Comparison of ENCODE assay signal across 1 cellular context in genomic region chr14:49767473-49768300, GRCh38.
TF ChIP-seq lines count a peak whose summit lies in the region.

A gene with protein sequence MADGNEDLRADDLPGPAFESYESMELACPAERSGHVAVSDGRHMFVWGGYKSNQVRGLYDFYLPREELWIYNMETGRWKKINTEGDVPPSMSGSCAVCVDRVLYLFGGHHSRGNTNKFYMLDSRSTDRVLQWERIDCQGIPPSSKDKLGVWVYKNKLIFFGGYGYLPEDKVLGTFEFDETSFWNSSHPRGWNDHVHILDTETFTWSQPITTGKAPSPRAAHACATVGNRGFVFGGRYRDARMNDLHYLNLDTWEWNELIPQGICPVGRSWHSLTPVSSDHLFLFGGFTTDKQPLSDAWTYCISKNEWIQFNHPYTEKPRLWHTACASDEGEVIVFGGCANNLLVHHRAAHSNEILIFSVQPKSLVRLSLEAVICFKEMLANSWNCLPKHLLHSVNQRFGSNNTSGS (plus strand): TSS chr14:49768153. CDS start chr14:49768469, 316 bp downstream.

TF ChIP-seq in HepG2, 621 proteins besides CTCF, POLR2A, EP300 and RAD21 (continued from another document and continues in another):
- TF ChIP-seq, protein P1, sequence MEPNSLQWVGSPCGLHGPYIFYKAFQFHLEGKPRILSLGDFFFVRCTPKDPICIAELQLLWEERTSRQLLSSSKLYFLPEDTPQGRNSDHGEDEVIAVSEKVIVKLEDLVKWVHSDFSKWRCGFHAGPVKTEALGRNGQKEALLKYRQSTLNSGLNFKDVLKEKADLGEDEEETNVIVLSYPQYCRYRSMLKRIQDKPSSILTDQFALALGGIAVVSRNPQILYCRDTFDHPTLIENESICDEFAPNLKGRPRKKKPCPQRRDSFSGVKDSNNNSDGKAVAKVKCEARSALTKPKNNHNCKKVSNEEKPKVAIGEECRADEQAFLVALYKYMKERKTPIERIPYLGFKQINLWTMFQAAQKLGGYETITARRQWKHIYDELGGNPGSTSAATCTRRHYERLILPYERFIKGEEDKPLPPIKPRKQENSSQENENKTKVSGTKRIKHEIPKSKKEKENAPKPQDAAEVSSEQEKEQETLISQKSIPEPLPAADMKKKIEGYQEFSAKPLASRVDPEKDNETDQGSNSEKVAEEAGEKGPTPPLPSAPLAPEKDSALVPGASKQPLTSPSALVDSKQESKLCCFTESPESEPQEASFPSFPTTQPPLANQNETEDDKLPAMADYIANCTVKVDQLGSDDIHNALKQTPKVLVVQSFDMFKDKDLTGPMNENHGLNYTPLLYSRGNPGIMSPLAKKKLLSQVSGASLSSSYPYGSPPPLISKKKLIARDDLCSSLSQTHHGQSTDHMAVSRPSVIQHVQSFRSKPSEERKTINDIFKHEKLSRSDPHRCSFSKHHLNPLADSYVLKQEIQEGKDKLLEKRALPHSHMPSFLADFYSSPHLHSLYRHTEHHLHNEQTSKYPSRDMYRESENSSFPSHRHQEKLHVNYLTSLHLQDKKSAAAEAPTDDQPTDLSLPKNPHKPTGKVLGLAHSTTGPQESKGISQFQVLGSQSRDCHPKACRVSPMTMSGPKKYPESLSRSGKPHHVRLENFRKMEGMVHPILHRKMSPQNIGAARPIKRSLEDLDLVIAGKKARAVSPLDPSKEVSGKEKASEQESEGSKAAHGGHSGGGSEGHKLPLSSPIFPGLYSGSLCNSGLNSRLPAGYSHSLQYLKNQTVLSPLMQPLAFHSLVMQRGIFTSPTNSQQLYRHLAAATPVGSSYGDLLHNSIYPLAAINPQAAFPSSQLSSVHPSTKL (CRISPR knock-in tag; IDR thresholded peaks at IDR 0.05): peak; percentile 60
- TF ChIP-seq GFI1 (CRISPR knock-in tag; IDR thresholded peaks at IDR 0.05; ENCODE audit: borderline replicate concordance): 0 out of 2 replicates have a peak, but pooled peaks have one; percentile 38
- peak; percentile 31; the same call in 1 of the 2 replicates for TF ChIP-seq ZMYM3 (CRISPR knock-in tag; IDR thresholded peaks at IDR 0.05)
- no peak for TF ChIP-seq PREB (CRISPR knock-in tag; IDR thresholded peaks at IDR 0.05)
- TF ChIP-seq CREB3 (CRISPR knock-in tag; IDR thresholded peaks at IDR 0.05): peak; percentile 80
- TF ChIP-seq ZNF777 (CRISPR knock-in tag; IDR thresholded peaks at IDR 0.05): peak; percentile 67; the same call in 1 of the 2 replicates
- no peak for TF ChIP-seq SATB2 (CRISPR knock-in tag; IDR thresholded peaks at IDR 0.05)
- TF ChIP-seq ZNF12 (CRISPR knock-in tag; IDR thresholded peaks at IDR 0.05): no peak
- no peak; the same call in 1 of the 2 replicates for TF ChIP-seq ZNF331 (CRISPR knock-in tag; IDR thresholded peaks at IDR 0.05)
- TF ChIP-seq, protein P2, sequence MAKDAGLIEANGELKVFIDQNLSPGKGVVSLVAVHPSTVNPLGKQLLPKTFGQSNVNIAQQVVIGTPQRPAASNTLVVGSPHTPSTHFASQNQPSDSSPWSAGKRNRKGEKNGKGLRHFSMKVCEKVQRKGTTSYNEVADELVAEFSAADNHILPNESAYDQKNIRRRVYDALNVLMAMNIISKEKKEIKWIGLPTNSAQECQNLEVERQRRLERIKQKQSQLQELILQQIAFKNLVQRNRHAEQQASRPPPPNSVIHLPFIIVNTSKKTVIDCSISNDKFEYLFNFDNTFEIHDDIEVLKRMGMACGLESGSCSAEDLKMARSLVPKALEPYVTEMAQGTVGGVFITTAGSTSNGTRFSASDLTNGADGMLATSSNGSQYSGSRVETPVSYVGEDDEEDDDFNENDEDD (CRISPR knock-in tag; IDR thresholded peaks at IDR 0.05; ENCODE audit: borderline replicate concordance): peak; percentile 15; the same call in 1 of the 2 replicates
- TF ChIP-seq GATAD1 (CRISPR knock-in tag; IDR thresholded peaks at IDR 0.05): peak; percentile 82
- TF ChIP-seq, protein P3, sequence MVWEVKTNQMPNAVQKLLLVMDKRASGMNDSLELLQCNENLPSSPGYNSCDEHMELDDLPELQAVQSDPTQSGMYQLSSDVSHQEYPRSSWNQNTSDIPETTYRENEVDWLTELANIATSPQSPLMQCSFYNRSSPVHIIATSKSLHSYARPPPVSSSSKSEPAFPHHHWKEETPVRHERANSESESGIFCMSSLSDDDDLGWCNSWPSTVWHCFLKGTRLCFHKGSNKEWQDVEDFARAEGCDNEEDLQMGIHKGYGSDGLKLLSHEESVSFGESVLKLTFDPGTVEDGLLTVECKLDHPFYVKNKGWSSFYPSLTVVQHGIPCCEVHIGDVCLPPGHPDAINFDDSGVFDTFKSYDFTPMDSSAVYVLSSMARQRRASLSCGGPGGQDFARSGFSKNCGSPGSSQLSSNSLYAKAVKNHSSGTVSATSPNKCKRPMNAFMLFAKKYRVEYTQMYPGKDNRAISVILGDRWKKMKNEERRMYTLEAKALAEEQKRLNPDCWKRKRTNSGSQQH (CRISPR knock-in tag; IDR thresholded peaks at IDR 0.05; ENCODE audit: low read depth): no peak
- peak; percentile 78; the same call in 1 of the 2 replicates for TF ChIP-seq SAFB2 (CRISPR knock-in tag; IDR thresholded peaks at IDR 0.05; ENCODE audit: borderline replicate concordance, low read depth)
- no peak for TF ChIP-seq TEAD2 (CRISPR knock-in tag; IDR thresholded peaks at IDR 0.05)
- no peak for TF ChIP-seq SOX13 (IDR thresholded peaks at IDR 0.05)
- peak in 1 of 2 experiments; percentile 29; a peak in 1 of 4 replicates for TF ChIP-seq SOX13 (CRISPR knock-in tag; conservative IDR thresholded peaks at IDR 0.05 in 1 of 2, IDR thresholded peaks at IDR 0.05 in 1 of 2)
- TF ChIP-seq ZNF563 (CRISPR knock-in tag; IDR thresholded peaks at IDR 0.05): peak; percentile 83
- TF ChIP-seq ZNF781 (CRISPR knock-in tag; IDR thresholded peaks at IDR 0.05; ENCODE audit: borderline replicate concordance, not compliant biosample characterization): peak; percentile 26
- peak; percentile 67 for TF ChIP-seq PHF8 (CRISPR knock-in tag; IDR thresholded peaks at IDR 0.05)
- TF ChIP-seq ZNF772 (CRISPR knock-in tag; IDR thresholded peaks at IDR 0.05): peak; percentile 29; the same call in 1 of the 2 replicates
- TF ChIP-seq ZNF616 (CRISPR knock-in tag; IDR thresholded peaks at IDR 0.05; ENCODE audit: low read depth): no peak; the same call in none of the 2 replicates
- peak; percentile 96 for TF ChIP-seq ZFY (CRISPR knock-in tag; IDR thresholded peaks at IDR 0.05)
- TF ChIP-seq, protein P4, sequence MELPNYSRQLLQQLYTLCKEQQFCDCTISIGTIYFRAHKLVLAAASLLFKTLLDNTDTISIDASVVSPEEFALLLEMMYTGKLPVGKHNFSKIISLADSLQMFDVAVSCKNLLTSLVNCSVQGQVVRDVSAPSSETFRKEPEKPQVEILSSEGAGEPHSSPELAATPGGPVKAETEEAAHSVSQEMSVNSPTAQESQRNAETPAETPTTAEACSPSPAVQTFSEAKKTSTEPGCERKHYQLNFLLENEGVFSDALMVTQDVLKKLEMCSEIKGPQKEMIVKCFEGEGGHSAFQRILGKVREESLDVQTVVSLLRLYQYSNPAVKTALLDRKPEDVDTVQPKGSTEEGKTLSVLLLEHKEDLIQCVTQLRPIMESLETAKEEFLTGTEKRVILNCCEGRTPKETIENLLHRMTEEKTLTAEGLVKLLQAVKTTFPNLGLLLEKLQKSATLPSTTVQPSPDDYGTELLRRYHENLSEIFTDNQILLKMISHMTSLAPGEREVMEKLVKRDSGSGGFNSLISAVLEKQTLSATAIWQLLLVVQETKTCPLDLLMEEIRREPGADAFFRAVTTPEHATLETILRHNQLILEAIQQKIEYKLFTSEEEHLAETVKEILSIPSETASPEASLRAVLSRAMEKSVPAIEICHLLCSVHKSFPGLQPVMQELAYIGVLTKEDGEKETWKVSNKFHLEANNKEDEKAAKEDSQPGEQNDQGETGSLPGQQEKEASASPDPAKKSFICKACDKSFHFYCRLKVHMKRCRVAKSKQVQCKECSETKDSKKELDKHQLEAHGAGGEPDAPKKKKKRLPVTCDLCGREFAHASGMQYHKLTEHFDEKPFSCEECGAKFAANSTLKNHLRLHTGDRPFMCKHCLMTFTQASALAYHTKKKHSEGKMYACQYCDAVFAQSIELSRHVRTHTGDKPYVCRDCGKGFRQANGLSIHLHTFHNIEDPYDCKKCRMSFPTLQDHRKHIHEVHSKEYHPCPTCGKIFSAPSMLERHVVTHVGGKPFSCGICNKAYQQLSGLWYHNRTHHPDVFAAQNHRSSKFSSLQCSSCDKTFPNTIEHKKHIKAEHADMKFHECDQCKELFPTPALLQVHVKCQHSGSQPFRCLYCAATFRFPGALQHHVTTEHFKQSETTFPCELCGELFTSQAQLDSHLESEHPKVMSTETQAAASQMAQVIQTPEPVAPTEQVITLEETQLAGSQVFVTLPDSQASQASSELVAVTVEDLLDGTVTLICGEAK (IDR thresholded peaks at IDR 0.05): no peak
- TF ChIP-seq, protein P4 (CRISPR knock-in tag; IDR thresholded peaks at IDR 0.05): no peak
- no peak for TF ChIP-seq FOSL1 (CRISPR knock-in tag; IDR thresholded peaks at IDR 0.05; ENCODE audit: borderline replicate concordance)
- TF ChIP-seq EED (CRISPR knock-in tag; IDR thresholded peaks at IDR 0.05): peak; percentile 20; the same call in 1 of the 2 replicates
- TF ChIP-seq, protein P5, sequence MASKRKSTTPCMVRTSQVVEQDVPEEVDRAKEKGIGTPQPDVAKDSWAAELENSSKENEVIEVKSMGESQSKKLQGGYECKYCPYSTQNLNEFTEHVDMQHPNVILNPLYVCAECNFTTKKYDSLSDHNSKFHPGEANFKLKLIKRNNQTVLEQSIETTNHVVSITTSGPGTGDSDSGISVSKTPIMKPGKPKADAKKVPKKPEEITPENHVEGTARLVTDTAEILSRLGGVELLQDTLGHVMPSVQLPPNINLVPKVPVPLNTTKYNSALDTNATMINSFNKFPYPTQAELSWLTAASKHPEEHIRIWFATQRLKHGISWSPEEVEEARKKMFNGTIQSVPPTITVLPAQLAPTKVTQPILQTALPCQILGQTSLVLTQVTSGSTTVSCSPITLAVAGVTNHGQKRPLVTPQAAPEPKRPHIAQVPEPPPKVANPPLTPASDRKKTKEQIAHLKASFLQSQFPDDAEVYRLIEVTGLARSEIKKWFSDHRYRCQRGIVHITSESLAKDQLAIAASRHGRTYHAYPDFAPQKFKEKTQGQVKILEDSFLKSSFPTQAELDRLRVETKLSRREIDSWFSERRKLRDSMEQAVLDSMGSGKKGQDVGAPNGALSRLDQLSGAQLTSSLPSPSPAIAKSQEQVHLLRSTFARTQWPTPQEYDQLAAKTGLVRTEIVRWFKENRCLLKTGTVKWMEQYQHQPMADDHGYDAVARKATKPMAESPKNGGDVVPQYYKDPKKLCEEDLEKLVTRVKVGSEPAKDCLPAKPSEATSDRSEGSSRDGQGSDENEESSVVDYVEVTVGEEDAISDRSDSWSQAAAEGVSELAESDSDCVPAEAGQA (IDR thresholded peaks at IDR 0.05; ENCODE audit: low read depth): 0 out of 2 replicates have a peak, but pooled peaks have one; percentile 38
- TF ChIP-seq, protein P5 (CRISPR knock-in tag; IDR thresholded peaks at IDR 0.05; ENCODE audit: borderline replicate concordance): no peak
- no peak for TF ChIP-seq ZNF430 (CRISPR knock-in tag; IDR thresholded peaks at IDR 0.05)
- TF ChIP-seq MAFK (conservative IDR thresholded peaks at IDR 0.05 in 1 of 2, IDR thresholded peaks at IDR 0.05 in 1 of 2; ENCODE audit: low read length in 2 of 2): 0 out of 4 replicates have a peak, but pooled peaks of 1 of the 2 experiments have one; percentile 3
